In the genomic region with DNA sequence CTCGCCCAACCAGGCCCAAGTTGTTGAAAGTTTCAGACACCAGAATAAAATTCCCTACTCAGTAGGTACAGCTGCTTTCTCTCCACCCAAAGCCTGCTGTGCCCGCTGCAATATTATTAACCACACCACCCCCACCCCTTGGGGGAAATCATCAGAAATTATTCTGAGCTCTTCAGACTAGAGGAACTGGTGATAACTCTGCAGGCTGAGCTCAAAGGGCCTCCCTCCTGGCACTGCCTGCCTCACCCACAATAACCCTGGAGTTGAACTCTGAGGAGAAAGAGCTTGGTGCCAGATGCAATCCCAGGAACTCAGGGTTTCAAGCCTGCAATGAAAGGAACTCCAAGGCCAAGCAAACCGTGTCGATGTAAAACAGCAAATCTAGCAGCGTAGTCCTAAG, we compare ENCODE assay signal across 25 cellular contexts.
DNase-seq lines count a peak whose midpoint lies in the region; ATAC-seq and TF ChIP-seq lines count a peak whose summit lies in the region.
"Had no signal": no experiment of that assay in that cellular context is flagged by ENCODE, and none has a peak within 500 bp of the region (broad histone marks: within the 10 kb centered on the region; RNA-seq: fewer than 3 reads in every experiment).

No MANE protein-coding gene starts in this region.

- TF ChIP-seq CTCF in right atrium auricular region (IDR thresholded peaks at IDR 0.05) (no peak), left ventricle myocardium inferior (IDR thresholded peaks at IDR 0.05; ENCODE audit: borderline replicate concordance) (no peak), upper lobe of right lung (IDR thresholded peaks at IDR 0.05) (no peak)

- ATAC-seq in Right ventricle myocardium inferior (peak; percentile 93), upper lobe of right lung (no peak)
- ATAC-seq: CD8-positive, alpha-beta T cell; GM12878; PC-3 had no signal

- H3K36me3 ChIP-seq in right atrium auricular region (no peaks in the 10 kb centered on the region), left ventricle myocardium inferior (no peaks in the 10 kb centered on the region), rectal smooth muscle tissue (ENCODE audit: control insufficient read depth, insufficient read depth, low read length) (no peaks in the 10 kb centered on the region), upper lobe of right lung (no peaks in the 10 kb centered on the region)

- H3K9me3 ChIP-seq in right atrium auricular region = no peaks in the 10 kb centered on the region
- H3K9me3 ChIP-seq in left ventricle myocardium inferior (replicated peaks) = no peaks in the 10 kb centered on the region
- H3K9me3 ChIP-seq in upper lobe of right lung = no peaks in the 10 kb centered on the region
- H3K9me3 ChIP-seq: Caco-2 had no signal

- H3K4me1 ChIP-seq in right atrium auricular region (no peaks in the 10 kb centered on the region), left ventricle myocardium inferior (peaks cover 17% of the 10 kb centered on the region), rectal smooth muscle tissue (ENCODE audit: control insufficient read depth, insufficient read depth, low read length) (peaks cover 25% of the 10 kb centered on the region), upper lobe of right lung (peaks cover 5% of the 10 kb centered on the region)
- H3K4me1 ChIP-seq: Caco-2 had no signal

- no peak overlapping the region for H3K27ac ChIP-seq in right atrium auricular region
- H3K27ac ChIP-seq in left ventricle myocardium inferior (replicated peaks) = peak overlapping the region; percentile 46
- peak overlapping the region; percentile 39 for H3K27ac ChIP-seq in rectal smooth muscle tissue (ENCODE audit: low read depth, low read length)
- no peak overlapping the region for H3K27ac ChIP-seq in upper lobe of right lung
- H3K27ac ChIP-seq: 22Rv1, C4-2B had no signal

- DNase-seq in Right ventricle myocardium inferior (ENCODE audit: missing footprints) (no peak), right atrium auricular region (ENCODE audit: low spot score) (no peak), left ventricle myocardium inferior (peak; percentile 22), ureter (ENCODE audit: low spot score) (peak; percentile 49), upper lobe of right lung (no peak), T1000 (lab: John Stamatoyannopoulos, UW) (no peak)
- DNase-seq in activated CD4-positive, CD25-positive, alpha-beta regulatory T cell treated with anti-CD3 and anti-CD28 coated beads, Interleukin-2, amount 50 U/mL, for 72 hours = no peak
- DNase-seq: Caco-2; CD8-positive, alpha-beta T cell; EL; GDM1; Karpas-422; NCI-H1105; NCI-H146; NCI-H1930; NCI-H2107; NCI-H446; NCI-H524 treated with DMSO at 0.1 percent for 48 hours; NCI-H774; NK-92 treated with Interleukin-12 subunit alpha and Interleukin-12 subunit beta, amount 100 ng/mL, for 24 hours; PC-3 had no signal

- H3K9ac ChIP-seq in rectal smooth muscle tissue (ENCODE audit: low read length) = no peak overlapping the region

- H3K27me3 ChIP-seq in right atrium auricular region = no peaks in the 10 kb centered on the region
- peaks cover 3% of the 10 kb centered on the region for H3K27me3 ChIP-seq in left ventricle myocardium inferior (ENCODE audit: low read depth)
- H3K27me3 ChIP-seq in rectal smooth muscle tissue (ENCODE audit: control insufficient read depth, insufficient read depth, low read length) = no peaks in the 10 kb centered on the region
- no peaks in the 10 kb centered on the region for H3K27me3 ChIP-seq in upper lobe of right lung

- intact Hi-C loops in Right ventricle myocardium inferior (cut with DNase I) (loop anchor here (5.0 kb wide), 1 partner anchor 81 kb away; no protein-coding TSS in a partner anchor), left ventricle myocardium inferior (cut with micrococcal nuclease) (no loop called here), upper lobe of right lung (cut with DNase I) (no loop called here)

- H3K4me3 ChIP-seq in right atrium auricular region (no peak overlapping the region), left ventricle myocardium inferior (no peak overlapping the region), rectal smooth muscle tissue (ENCODE audit: low read length) (no peak overlapping the region), upper lobe of right lung (no peak overlapping the region)
- H3K4me3 ChIP-seq: GM12878 had no signal

Comparison
In these comparisons a context has a peak if more than half of its experiments do, and no peak if none do; other contexts are left out.
1. DNase-seq: peak in left ventricle myocardium inferior (single experiment) and ureter (single experiment); none in Right ventricle myocardium inferior (single experiment), right atrium auricular region (single experiment), activated CD4-positive, CD25-positive, alpha-beta regulatory T cell treated with anti-CD3 and anti-CD28 coated beads, Interleukin-2, amount 50 U/mL, for 72 hours (single experiment), upper lobe of right lung (single experiment) and T1000 (single experiment).
2. H3K27ac ChIP-seq: peak in left ventricle myocardium inferior (single experiment) and rectal smooth muscle tissue (single experiment); none in right atrium auricular region (0 of 2) and upper lobe of right lung (single experiment).